9 cellular contexts compared by ENCODE assay signal in the genomic region with DNA sequence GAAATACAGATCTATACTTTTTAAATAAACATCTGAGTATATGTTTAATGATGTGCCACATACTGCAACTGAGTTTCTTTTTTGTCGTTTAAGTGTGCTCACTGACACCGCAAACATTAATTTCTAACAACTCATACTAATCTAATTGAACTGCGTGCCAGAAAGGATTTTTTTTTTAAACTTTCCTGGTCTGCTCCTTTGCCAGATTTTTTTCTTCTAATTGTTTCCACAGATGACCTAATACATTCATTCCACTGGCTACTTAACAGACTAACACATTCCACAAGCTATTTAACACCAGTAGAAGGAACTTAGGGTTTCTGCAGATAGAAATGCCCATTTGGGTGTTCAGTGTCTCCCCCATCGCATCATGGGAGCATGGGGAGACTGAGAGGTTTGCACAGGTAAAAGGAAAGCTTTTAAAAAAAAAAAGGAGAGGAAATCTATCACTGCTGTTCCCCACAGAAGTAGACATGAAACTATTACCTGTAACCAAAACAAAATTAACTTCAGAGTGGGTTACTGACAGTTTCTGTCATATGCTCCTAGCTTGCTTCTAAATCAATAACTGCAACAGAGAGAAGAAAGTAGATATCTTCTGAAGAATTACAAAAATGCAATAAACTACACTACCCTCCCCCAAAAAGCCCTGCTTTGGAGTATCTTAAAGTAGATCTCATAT. TPM values are rescaled to one million over a fixed set of nuclear protein-coding genes. Genes with fewer than 3 reads are reported as not detected.
DNase-seq lines count a peak whose midpoint lies in the region; ATAC-seq and TF ChIP-seq lines count a peak whose summit lies in the region.
"Had no signal": no experiment of that assay in that cellular context is flagged by ENCODE, and none has a peak within 500 bp of the region (broad histone marks: within the 10 kb centered on the region; RNA-seq: fewer than 3 reads in every experiment).

No MANE protein-coding gene starts in this region.

- TF ChIP-seq CTCF in natural killer cell (IDR thresholded peaks at IDR 0.05) = no peak
- TF ChIP-seq CTCF in adrenal gland (IDR thresholded peaks at IDR 0.05) = no peak

- no peaks in the 10 kb centered on the region for H3K27me3 ChIP-seq in adrenal gland

- DNase-seq in activated CD8-positive, alpha-beta T cell treated with anti-CD3 and anti-CD28 coated beads, Interleukin-2, amount 10 ng/mL, durations not matched to agents 7 days and 5 days = no peak
- DNase-seq in natural killer cell (no peak), 8988T (no peak), adrenal gland (no peak), NCI-H2171 treated with DMSO at 0.1 percent for 48 hours (lab: John Stamatoyannopoulos, UW) (no peak)
- DNase-seq: mucosa of descending colon; stimulated activated CD4-positive, alpha-beta T cell treated with anti-CD3 and anti-CD28 coated beads, Interleukin-4, amount 100 ng/mL, for 4 hours had no signal

- TF ChIP-seq POLR2A in adrenal gland (IDR thresholded peaks at IDR 0.05) = no peak

- no peaks in the 10 kb centered on the region for H3K9me3 Mint-ChIP-seq in activated CD8-positive, alpha-beta T cell treated with anti-CD3 and anti-CD28 coated beads, Interleukin-2, amount 10 ng/mL, durations not matched to agents 7 days and 5 days (ENCODE audit: insufficient read depth)
- no peaks in the 10 kb centered on the region for H3K9me3 Mint-ChIP-seq in natural killer cell

- ATAC-seq in GM19043 (IDR thresholded peaks at IDR 0.05; ENCODE audit: low read depth, unreplicated experiment) (peak; percentile 25), HG02885 (IDR thresholded peaks at IDR 0.05; ENCODE audit: poor library complexity, unreplicated experiment) (peak; percentile 47), natural killer cell (peak in 1 of 3 donors; percentile 7)
- peak; percentile 14 for ATAC-seq in activated CD8-positive, alpha-beta T cell treated with anti-CD3 and anti-CD28 coated beads, Interleukin-2, amount 10 ng/mL, durations not matched to agents 7 days and 5 days

- no peak overlapping the region for H3K4me3 ChIP-seq in adrenal gland
- H3K4me3 ChIP-seq: mucosa of descending colon had no signal

- CTCF ChIA-PET in activated CD8-positive, alpha-beta T cell treated with anti-CD3 and anti-CD28 coated beads, Interleukin-2, amount 10 ng/mL, durations not matched to agents 7 days and 5 days (lab: Charles Lee) = interaction anchor here (1.0 to 2.4 kb wide), 11 partner anchors 8 to 112 kb away, joined by 3 to 12 read pairs (median 4); no protein-coding TSS in a partner anchor

- intact Hi-C loops in natural killer cell (cut with micrococcal nuclease) (no loop called here), adrenal gland (cut with DNase I) (no loop called here)

- no peaks in the 10 kb centered on the region for H3K9me3 ChIP-seq in adrenal gland (replicated peaks in 1 of 3)
- H3K9me3 ChIP-seq: mucosa of descending colon had no signal

- POLR2A ChIA-PET in activated CD8-positive, alpha-beta T cell treated with anti-CD3 and anti-CD28 coated beads, Interleukin-2, amount 10 ng/mL, durations not matched to agents 7 days and 5 days (lab: Charles Lee) = interaction anchor here (0.7 to 1.0 kb wide), 3 partner anchors 13 to 55 kb away, joined by 3 to 8 read pairs (median 3); no protein-coding TSS in a partner anchor

- H3K4me1 ChIP-seq in adrenal gland (replicated peaks in 1 of 2) = no peaks in the 10 kb centered on the region

- H3K4me1 Mint-ChIP-seq in activated CD8-positive, alpha-beta T cell treated with anti-CD3 and anti-CD28 coated beads, Interleukin-2, amount 10 ng/mL, durations not matched to agents 7 days and 5 days (ENCODE audit: low read depth) = peaks cover 35% of the 10 kb centered on the region
- H3K4me1 Mint-ChIP-seq in natural killer cell = peaks cover 36 to 46% of the 10 kb centered on the region in 2 donors

- no peak overlapping the region for H3K27ac ChIP-seq in adrenal gland

- H3K27ac Mint-ChIP-seq in activated CD8-positive, alpha-beta T cell treated with anti-CD3 and anti-CD28 coated beads, Interleukin-2, amount 10 ng/mL, durations not matched to agents 7 days and 5 days = peak overlapping the region; percentile 92
- peak overlapping the region; percentile 87 to 94 for H3K27ac Mint-ChIP-seq in natural killer cell

- 61 to 72% (median 68%) methylated on average over 4 of the region's 4 CpGs for WGBS in adrenal gland, 4 donors

- H3K27me3 Mint-ChIP-seq in activated CD8-positive, alpha-beta T cell treated with anti-CD3 and anti-CD28 coated beads, Interleukin-2, amount 10 ng/mL, durations not matched to agents 7 days and 5 days (ENCODE audit: low read depth) = no peaks in the 10 kb centered on the region
- no peaks in the 10 kb centered on the region for H3K27me3 Mint-ChIP-seq in natural killer cell (ENCODE audit: low read depth in 2 of 2)

- peak overlapping the region; percentile 53 for H3K4me3 Mint-ChIP-seq in activated CD8-positive, alpha-beta T cell treated with anti-CD3 and anti-CD28 coated beads, Interleukin-2, amount 10 ng/mL, durations not matched to agents 7 days and 5 days
- H3K4me3 Mint-ChIP-seq in natural killer cell = peak overlapping the region; percentile 75

- peaks cover 21% of the 10 kb centered on the region for H3K36me3 Mint-ChIP-seq in activated CD8-positive, alpha-beta T cell treated with anti-CD3 and anti-CD28 coated beads, Interleukin-2, amount 10 ng/mL, durations not matched to agents 7 days and 5 days (ENCODE audit: low read depth)
- H3K36me3 Mint-ChIP-seq in natural killer cell = no peaks in the 10 kb centered on the region

- H3K36me3 ChIP-seq in adrenal gland (replicated peaks in 1 of 2) = no peaks in the 10 kb centered on the region

RNA-seq across cellular contexts. Expression of a gene that starts 31.6 kb away (rescaled TPM):
- total RNA-seq in activated CD8-positive, alpha-beta T cell treated with anti-CD3 and anti-CD28 coated beads, Interleukin-2, amount 10 ng/mL, durations not matched to agents 7 days and 5 days = 10 to 100 TPM; 85.6 to 95.3 TPM
- total RNA-seq in natural killer cell = 100 to 1,000 TPM; 124 to 155 (median 155) TPM
- total RNA-seq in adrenal gland = 10 to 100 TPM; 13.3 to 21.7 (median 15.2) TPM
- polyA plus RNA-seq in adrenal gland = 10 to 100 TPM in 2 of 3 donors, 1 to 10 TPM in 1; 4.7 to 19.1 (median 11.2) TPM
